ENCODE assay signal across 1 cellular context in the genomic region with DNA sequence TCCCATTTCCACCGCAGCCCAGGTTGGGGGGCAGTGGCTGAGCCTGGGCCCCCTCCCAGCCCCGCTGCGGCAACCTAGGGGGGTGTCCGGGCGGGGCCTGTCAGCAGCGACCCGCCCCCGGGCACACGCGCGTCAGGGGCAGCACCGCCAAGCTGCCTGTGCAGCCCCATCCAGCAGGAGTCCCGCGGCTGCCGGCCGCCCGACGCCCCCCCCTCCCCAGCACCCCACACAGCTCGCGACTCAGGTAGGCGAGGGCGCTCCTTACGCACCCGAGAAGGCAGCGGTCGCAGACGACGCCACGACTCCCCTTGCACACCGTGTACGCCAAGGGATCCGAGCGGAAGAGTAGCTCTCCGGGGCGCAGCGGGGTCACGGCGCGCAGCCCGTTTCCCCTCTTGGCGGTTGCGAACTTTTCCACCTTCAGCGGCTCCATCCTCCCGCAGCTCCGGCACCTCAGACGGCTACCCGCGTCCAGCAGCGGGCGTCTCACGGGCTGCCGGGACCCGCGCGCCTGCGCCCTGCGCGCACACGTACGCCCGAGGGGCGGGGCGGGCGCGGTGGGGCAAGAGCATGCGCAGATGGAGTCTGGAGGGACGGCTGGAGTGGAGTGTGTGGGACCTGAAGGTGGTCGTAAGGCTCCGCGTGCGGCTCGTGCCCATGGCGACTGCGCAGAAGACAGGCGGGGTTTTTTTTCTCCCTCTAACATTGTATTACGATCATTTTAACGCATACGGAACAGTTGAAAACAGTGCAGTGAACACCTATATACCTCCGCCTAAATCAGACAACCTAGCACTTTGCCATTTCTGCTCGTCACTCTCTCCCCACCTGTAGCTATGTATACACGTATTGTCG.
A peak's percentile ranks its signal among the peaks of the same experiment; 100 is the strongest.
TF ChIP-seq lines count a peak whose summit lies in the region.

TSS of gene SMYD3 (minus strand) at position 495 of the 855 bp plus-strand sequence.

TF ChIP-seq in HepG2, 621 proteins besides CTCF, POLR2A, EP300 and RAD21 (continued from another document):
- no peak for TF ChIP-seq FOXP4 (CRISPR knock-in tag; IDR thresholded peaks at IDR 0.05)
- no peak for TF ChIP-seq ZEB1 (IDR thresholded peaks at IDR 0.05; ENCODE audit: insufficient replicate concordance, low read depth)
- TF ChIP-seq MBD4 (IDR thresholded peaks at IDR 0.05; ENCODE audit: borderline replicate concordance, low read length), result no peak
- TF ChIP-seq ZNF251 (CRISPR knock-in tag; IDR thresholded peaks at IDR 0.05), result no peak
- TF ChIP-seq MAFF (IDR thresholded peaks at IDR 0.05; ENCODE audit: low read depth, low read length), result no peak
- no peak for TF ChIP-seq ZNF430 (CRISPR knock-in tag; IDR thresholded peaks at IDR 0.05)
- TF ChIP-seq ZNF569 (CRISPR knock-in tag; IDR thresholded peaks at IDR 0.05; ENCODE audit: borderline replicate concordance), result no peak
- TF ChIP-seq WIZ (CRISPR knock-in tag; IDR thresholded peaks at IDR 0.05), result no peak
- no peak for TF ChIP-seq FOXA1 (IDR thresholded peaks at IDR 0.05)
- no peak for TF ChIP-seq FOXA1 (CRISPR knock-in tag; IDR thresholded peaks at IDR 0.05)
- no peak for TF ChIP-seq PRPF4 (IDR thresholded peaks at IDR 0.05; ENCODE audit: low read depth, low read length, poor library complexity, severe bottlenecking)
- TF ChIP-seq, protein P1, sequence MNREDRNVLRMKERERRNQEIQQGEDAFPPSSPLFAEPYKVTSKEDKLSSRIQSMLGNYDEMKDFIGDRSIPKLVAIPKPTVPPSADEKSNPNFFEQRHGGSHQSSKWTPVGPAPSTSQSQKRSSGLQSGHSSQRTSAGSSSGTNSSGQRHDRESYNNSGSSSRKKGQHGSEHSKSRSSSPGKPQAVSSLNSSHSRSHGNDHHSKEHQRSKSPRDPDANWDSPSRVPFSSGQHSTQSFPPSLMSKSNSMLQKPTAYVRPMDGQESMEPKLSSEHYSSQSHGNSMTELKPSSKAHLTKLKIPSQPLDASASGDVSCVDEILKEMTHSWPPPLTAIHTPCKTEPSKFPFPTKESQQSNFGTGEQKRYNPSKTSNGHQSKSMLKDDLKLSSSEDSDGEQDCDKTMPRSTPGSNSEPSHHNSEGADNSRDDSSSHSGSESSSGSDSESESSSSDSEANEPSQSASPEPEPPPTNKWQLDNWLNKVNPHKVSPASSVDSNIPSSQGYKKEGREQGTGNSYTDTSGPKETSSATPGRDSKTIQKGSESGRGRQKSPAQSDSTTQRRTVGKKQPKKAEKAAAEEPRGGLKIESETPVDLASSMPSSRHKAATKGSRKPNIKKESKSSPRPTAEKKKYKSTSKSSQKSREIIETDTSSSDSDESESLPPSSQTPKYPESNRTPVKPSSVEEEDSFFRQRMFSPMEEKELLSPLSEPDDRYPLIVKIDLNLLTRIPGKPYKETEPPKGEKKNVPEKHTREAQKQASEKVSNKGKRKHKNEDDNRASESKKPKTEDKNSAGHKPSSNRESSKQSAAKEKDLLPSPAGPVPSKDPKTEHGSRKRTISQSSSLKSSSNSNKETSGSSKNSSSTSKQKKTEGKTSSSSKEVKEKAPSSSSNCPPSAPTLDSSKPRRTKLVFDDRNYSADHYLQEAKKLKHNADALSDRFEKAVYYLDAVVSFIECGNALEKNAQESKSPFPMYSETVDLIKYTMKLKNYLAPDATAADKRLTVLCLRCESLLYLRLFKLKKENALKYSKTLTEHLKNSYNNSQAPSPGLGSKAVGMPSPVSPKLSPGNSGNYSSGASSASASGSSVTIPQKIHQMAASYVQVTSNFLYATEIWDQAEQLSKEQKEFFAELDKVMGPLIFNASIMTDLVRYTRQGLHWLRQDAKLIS (CRISPR knock-in tag; IDR thresholded peaks at IDR 0.05), result no peak
- TF ChIP-seq ZFX (CRISPR knock-in tag; IDR thresholded peaks at IDR 0.05; ENCODE audit: low read depth), result no peak; the same call in 1 of the 2 replicates
- TF ChIP-seq SMAD1 (CRISPR knock-in tag; IDR thresholded peaks at IDR 0.05; ENCODE audit: borderline replicate concordance, low read depth), result no peak; the same call in 1 of the 2 replicates
- no peak for TF ChIP-seq ZNF891 (CRISPR knock-in tag; IDR thresholded peaks at IDR 0.05)
- TF ChIP-seq HDAC2 (CRISPR knock-in tag; IDR thresholded peaks at IDR 0.05), result no peak
- no peak for TF ChIP-seq PLRG1 (conservative IDR thresholded peaks at IDR 0.05)
- TF ChIP-seq, protein P2, sequence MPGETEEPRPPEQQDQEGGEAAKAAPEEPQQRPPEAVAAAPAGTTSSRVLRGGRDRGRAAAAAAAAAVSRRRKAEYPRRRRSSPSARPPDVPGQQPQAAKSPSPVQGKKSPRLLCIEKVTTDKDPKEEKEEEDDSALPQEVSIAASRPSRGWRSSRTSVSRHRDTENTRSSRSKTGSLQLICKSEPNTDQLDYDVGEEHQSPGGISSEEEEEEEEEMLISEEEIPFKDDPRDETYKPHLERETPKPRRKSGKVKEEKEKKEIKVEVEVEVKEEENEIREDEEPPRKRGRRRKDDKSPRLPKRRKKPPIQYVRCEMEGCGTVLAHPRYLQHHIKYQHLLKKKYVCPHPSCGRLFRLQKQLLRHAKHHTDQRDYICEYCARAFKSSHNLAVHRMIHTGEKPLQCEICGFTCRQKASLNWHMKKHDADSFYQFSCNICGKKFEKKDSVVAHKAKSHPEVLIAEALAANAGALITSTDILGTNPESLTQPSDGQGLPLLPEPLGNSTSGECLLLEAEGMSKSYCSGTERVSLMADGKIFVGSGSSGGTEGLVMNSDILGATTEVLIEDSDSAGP (CRISPR knock-in tag; IDR thresholded peaks at IDR 0.05; ENCODE audit: borderline replicate concordance), result peak; percentile 57; the same call in 1 of the 2 replicates
- TF ChIP-seq, protein P3, sequence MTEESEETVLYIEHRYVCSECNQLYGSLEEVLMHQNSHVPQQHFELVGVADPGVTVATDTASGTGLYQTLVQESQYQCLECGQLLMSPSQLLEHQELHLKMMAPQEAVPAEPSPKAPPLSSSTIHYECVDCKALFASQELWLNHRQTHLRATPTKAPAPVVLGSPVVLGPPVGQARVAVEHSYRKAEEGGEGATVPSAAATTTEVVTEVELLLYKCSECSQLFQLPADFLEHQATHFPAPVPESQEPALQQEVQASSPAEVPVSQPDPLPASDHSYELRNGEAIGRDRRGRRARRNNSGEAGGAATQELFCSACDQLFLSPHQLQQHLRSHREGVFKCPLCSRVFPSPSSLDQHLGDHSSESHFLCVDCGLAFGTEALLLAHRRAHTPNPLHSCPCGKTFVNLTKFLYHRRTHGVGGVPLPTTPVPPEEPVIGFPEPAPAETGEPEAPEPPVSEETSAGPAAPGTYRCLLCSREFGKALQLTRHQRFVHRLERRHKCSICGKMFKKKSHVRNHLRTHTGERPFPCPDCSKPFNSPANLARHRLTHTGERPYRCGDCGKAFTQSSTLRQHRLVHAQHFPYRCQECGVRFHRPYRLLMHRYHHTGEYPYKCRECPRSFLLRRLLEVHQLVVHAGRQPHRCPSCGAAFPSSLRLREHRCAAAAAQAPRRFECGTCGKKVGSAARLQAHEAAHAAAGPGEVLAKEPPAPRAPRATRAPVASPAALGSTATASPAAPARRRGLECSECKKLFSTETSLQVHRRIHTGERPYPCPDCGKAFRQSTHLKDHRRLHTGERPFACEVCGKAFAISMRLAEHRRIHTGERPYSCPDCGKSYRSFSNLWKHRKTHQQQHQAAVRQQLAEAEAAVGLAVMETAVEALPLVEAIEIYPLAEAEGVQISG (CRISPR knock-in tag; IDR thresholded peaks at IDR 0.05), result peak; percentile 75
- TF ChIP-seq NFYC (CRISPR knock-in tag; IDR thresholded peaks at IDR 0.05), result no peak
- TF ChIP-seq ZNF850 (CRISPR knock-in tag; conservative IDR thresholded peaks at IDR 0.05), result no peak
- TF ChIP-seq ZNF552 (CRISPR knock-in tag; IDR thresholded peaks at IDR 0.05; ENCODE audit: borderline replicate concordance), result no peak
- no peak for TF ChIP-seq HNRNPH1 (optimal IDR thresholded peaks at IDR 0.05; ENCODE audit: low read depth, low read length)
- TF ChIP-seq HNF1A (IDR thresholded peaks at IDR 0.05; ENCODE audit: low read depth), result no peak
- TF ChIP-seq HNF1A (CRISPR knock-in tag; IDR thresholded peaks at IDR 0.05; ENCODE audit: borderline replicate concordance), result 0 out of 2 replicates have a peak, but pooled peaks have one; percentile 20
- TF ChIP-seq AHR (CRISPR knock-in tag; IDR thresholded peaks at IDR 0.05), result 0 out of 2 replicates have a peak, but pooled peaks have one; percentile 9
- TF ChIP-seq MTF1 (CRISPR knock-in tag; IDR thresholded peaks at IDR 0.05), result no peak
- TF ChIP-seq KMT2B (CRISPR knock-in tag; IDR thresholded peaks at IDR 0.05), result no peak
- TF ChIP-seq ZBTB7A (CRISPR knock-in tag; IDR thresholded peaks at IDR 0.05), result no peak; the same call in 1 of the 2 replicates
- TF ChIP-seq PHF20 (CRISPR knock-in tag; IDR thresholded peaks at IDR 0.05), result 0 out of 2 replicates have a peak, but pooled peaks have one; percentile 33
- peak; percentile 45; the same call in 1 of the 2 replicates for TF ChIP-seq MXD3 (CRISPR knock-in tag; IDR thresholded peaks at IDR 0.05)
- TF ChIP-seq, protein P4, sequence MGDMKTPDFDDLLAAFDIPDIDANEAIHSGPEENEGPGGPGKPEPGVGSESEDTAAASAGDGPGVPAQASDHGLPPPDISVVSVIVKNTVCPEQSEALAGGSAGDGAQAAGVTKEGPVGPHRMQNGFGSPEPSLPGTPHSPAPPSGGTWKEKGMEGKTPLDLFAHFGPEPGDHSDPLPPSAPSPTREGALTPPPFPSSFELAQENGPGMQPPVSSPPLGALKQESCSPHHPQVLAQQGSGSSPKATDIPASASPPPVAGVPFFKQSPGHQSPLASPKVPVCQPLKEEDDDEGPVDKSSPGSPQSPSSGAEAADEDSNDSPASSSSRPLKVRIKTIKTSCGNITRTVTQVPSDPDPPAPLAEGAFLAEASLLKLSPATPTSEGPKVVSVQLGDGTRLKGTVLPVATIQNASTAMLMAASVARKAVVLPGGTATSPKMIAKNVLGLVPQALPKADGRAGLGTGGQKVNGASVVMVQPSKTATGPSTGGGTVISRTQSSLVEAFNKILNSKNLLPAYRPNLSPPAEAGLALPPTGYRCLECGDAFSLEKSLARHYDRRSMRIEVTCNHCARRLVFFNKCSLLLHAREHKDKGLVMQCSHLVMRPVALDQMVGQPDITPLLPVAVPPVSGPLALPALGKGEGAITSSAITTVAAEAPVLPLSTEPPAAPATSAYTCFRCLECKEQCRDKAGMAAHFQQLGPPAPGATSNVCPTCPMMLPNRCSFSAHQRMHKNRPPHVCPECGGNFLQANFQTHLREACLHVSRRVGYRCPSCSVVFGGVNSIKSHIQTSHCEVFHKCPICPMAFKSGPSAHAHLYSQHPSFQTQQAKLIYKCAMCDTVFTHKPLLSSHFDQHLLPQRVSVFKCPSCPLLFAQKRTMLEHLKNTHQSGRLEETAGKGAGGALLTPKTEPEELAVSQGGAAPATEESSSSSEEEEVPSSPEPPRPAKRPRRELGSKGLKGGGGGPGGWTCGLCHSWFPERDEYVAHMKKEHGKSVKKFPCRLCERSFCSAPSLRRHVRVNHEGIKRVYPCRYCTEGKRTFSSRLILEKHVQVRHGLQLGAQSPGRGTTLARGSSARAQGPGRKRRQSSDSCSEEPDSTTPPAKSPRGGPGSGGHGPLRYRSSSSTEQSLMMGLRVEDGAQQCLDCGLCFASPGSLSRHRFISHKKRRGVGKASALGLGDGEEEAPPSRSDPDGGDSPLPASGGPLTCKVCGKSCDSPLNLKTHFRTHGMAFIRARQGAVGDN (CRISPR knock-in tag; IDR thresholded peaks at IDR 0.05), result peak; percentile 89
- 0 out of 2 replicates have a peak, but pooled peaks have one; percentile 18 for TF ChIP-seq ZNF441 (CRISPR knock-in tag; IDR thresholded peaks at IDR 0.05; ENCODE audit: borderline replicate concordance)
- TF ChIP-seq ZZZ3 (CRISPR knock-in tag; IDR thresholded peaks at IDR 0.05; ENCODE audit: borderline replicate concordance), result no peak
- TF ChIP-seq TARDBP (CRISPR knock-in tag; IDR thresholded peaks at IDR 0.05), result no peak; the same call in 1 of the 2 replicates
- TF ChIP-seq FOSL2 (CRISPR knock-in tag; IDR thresholded peaks at IDR 0.05), result no peak
